Comparison of ENCODE assay signal across 7 cellular contexts in genomic region chr1:120723358-120723714, GRCh38. TPM values are rescaled to one million over a fixed set of nuclear protein-coding genes. Genes with fewer than 3 reads are reported as not detected.
DNase-seq lines count a peak whose midpoint lies in the region; ATAC-seq, FAIRE-seq and TF ChIP-seq lines count a peak whose summit lies in the region.
"Not testable (repeated sequence)": the region's sequence is repeated elsewhere in the genome, so short reads cannot be mapped to it uniquely, and the experiment has no call there.

No MANE protein-coding gene starts in this region.

- not testable (repeated sequence) for H3K36me3 ChIP-seq in GM23338 (ENCODE audit: insufficient read depth); PC-9 (ENCODE audit: low read depth); hepatocyte (replicated peaks; ENCODE audit: insufficient read depth, low read depth); pancreas

- CTCF ChIA-PET in PC-9 (lab: Charles Lee); activated CD8-positive, alpha-beta T cell treated with anti-CD3 and anti-CD28 coated beads for 36 hours (lab: Charles Lee): not testable (repeated sequence)

- H3K4me1 Mint-ChIP-seq in GM23338; activated CD8-positive, alpha-beta T cell treated with anti-CD3 and anti-CD28 coated beads for 36 hours (ENCODE audit: low read depth); central memory CD8-positive, alpha-beta T cell; naive B cell: not testable (repeated sequence)

- not testable (repeated sequence) for H3K4me1 ChIP-seq in GM23338 (ENCODE audit: insufficient read depth); PC-9 (replicated peaks; ENCODE audit: insufficient read depth); hepatocyte (ENCODE audit: insufficient read depth); pancreas

- H4K20me1 ChIP-seq in GM23338 (replicated peaks; ENCODE audit: insufficient read depth); PC-9 (ENCODE audit: insufficient read depth); hepatocyte (ENCODE audit: insufficient read depth, poor library complexity, severe bottlenecking): not testable (repeated sequence)

- not testable (repeated sequence) for BruUV-seq in PC-9 (replicated peaks; lab: Mats Ljungman, UMichigan)

- not testable (repeated sequence) for H3K9me3 ChIP-seq in PC-9 (ENCODE audit: insufficient read depth, low read depth); hepatocyte (ENCODE audit: low read depth); pancreas

- H3K4me3 ChIP-seq in GM23338 (0 out of 2 replicates have a peak overlapping the region, but pooled peaks have one; percentile 28), pancreas (peak overlapping the region in 1 of 4 donors; percentile 72)
- not testable (repeated sequence) for H3K4me3 ChIP-seq in PC-9, hepatocyte

- not testable (repeated sequence) for H3K36me3 Mint-ChIP-seq in GM23338 (ENCODE audit: low read depth); activated CD8-positive, alpha-beta T cell treated with anti-CD3 and anti-CD28 coated beads for 36 hours (ENCODE audit: low read depth); central memory CD8-positive, alpha-beta T cell (ENCODE audit: insufficient read depth); naive B cell

- intact Hi-C loops in PC-9 (cut with micrococcal nuclease; ENCODE audit: unreplicated experiment); activated CD8-positive, alpha-beta T cell treated with anti-CD3 and anti-CD28 coated beads for 36 hours (cut with micrococcal nuclease); pancreas (cut with DNase I): not testable (repeated sequence)

- not testable (repeated sequence) for H3K79me2 ChIP-seq in GM23338 (replicated peaks; ENCODE audit: insufficient read depth); PC-9 (ENCODE audit: low read depth); hepatocyte

- H3K9me2 ChIP-seq in GM23338 (ENCODE audit: insufficient read depth); PC-9 (ENCODE audit: insufficient read depth); hepatocyte (replicated peaks; ENCODE audit: insufficient read depth): not testable (repeated sequence)

- ATAC-seq in GM23338 = not testable (repeated sequence)
- peak; percentile 40 for ATAC-seq in activated CD8-positive, alpha-beta T cell treated with anti-CD3 and anti-CD28 coated beads for 36 hours
- ATAC-seq in central memory CD8-positive, alpha-beta T cell (replicated peaks; ENCODE audit: extremely low read depth, poor library complexity, severe bottlenecking) = peak; percentile 29
- ATAC-seq in naive B cell (ENCODE audit: low read depth in 2 of 2) (peak in 1 of 2 donors; percentile 40), pancreas (peak; percentile 66 to 84 (median 74))

- 0% methylated on average over 3 of the region's 12 CpGs for WGBS in hepatocyte (ENCODE audit: low lambda C conversion rate, missing lambda C conversion rate)
- 7 to 12% methylated on average over 4 to 6 of the region's 12 CpGs for WGBS in pancreas, 2 donors

- not testable (repeated sequence) for H2AFZ ChIP-seq in GM23338, PC-9
- peak overlapping the region; percentile 31 for H2AFZ ChIP-seq in hepatocyte

- not testable (repeated sequence) for H3K27ac ChIP-seq in GM23338 (ENCODE audit: low read depth); PC-9; hepatocyte; pancreas

- H3K27ac Mint-ChIP-seq in GM23338; activated CD8-positive, alpha-beta T cell treated with anti-CD3 and anti-CD28 coated beads for 36 hours; central memory CD8-positive, alpha-beta T cell (ENCODE audit: low read depth); naive B cell: not testable (repeated sequence)

- not testable (repeated sequence) for H3K4me2 ChIP-seq in GM23338
- peak overlapping the region; percentile 63 for H3K4me2 ChIP-seq in PC-9
- peak overlapping the region; percentile 68 for H3K4me2 ChIP-seq in hepatocyte

- not testable (repeated sequence) for H3F3A ChIP-seq in GM23338 (replicated peaks; ENCODE audit: low read depth); PC-9 (ENCODE audit: insufficient read depth, low read depth)

- H3K27me3 Mint-ChIP-seq in GM23338 (ENCODE audit: insufficient read depth, low read depth, poor library complexity); activated CD8-positive, alpha-beta T cell treated with anti-CD3 and anti-CD28 coated beads for 36 hours; central memory CD8-positive, alpha-beta T cell; naive B cell: not testable (repeated sequence)

- DNase-seq in GM23338 (ENCODE audit: low spot score); PC-9; activated CD8-positive, alpha-beta T cell treated with anti-CD3 and anti-CD28 coated beads for 36 hours; central memory CD8-positive, alpha-beta T cell (ENCODE audit: low spot score in 2 of 2); hepatocyte (ENCODE audit: low spot score); naive B cell; pancreas: not testable (repeated sequence)

- H3K4me3 Mint-ChIP-seq in GM23338; activated CD8-positive, alpha-beta T cell treated with anti-CD3 and anti-CD28 coated beads for 36 hours: not testable (repeated sequence)
- H3K4me3 Mint-ChIP-seq in central memory CD8-positive, alpha-beta T cell = peak overlapping the region; percentile 68
- H3K4me3 Mint-ChIP-seq in naive B cell = peak overlapping the region in 6 of 8 donors; percentile 57 to 85 (median 76)

- not testable (repeated sequence) for H3K27me3 ChIP-seq in GM23338 (ENCODE audit: insufficient read depth); PC-9 (ENCODE audit: insufficient read depth, low read depth); hepatocyte; pancreas

- TF ChIP-seq CTCF in GM23338 (conservative IDR thresholded peaks at IDR 0.05; ENCODE audit: low read depth in 2 of 2); PC-9 (conservative IDR thresholded peaks at IDR 0.05); activated CD8-positive, alpha-beta T cell treated with anti-CD3 and anti-CD28 coated beads for 36 hours (IDR thresholded peaks at IDR 0.05); hepatocyte (IDR thresholded peaks at IDR 0.05; ENCODE audit: poor library complexity); pancreas (IDR thresholded peaks at IDR 0.05): not testable (repeated sequence)

- FAIRE-seq in pancreas (lab: Jason Lieb, UNC) = not testable (repeated sequence)

- H3K9me3 Mint-ChIP-seq in GM23338; activated CD8-positive, alpha-beta T cell treated with anti-CD3 and anti-CD28 coated beads for 36 hours; central memory CD8-positive, alpha-beta T cell; naive B cell: not testable (repeated sequence)

- POLR2A ChIA-PET in PC-9 (lab: Charles Lee; ENCODE audit: unreplicated experiment); activated CD8-positive, alpha-beta T cell treated with anti-CD3 and anti-CD28 coated beads for 36 hours (lab: Charles Lee): not testable (repeated sequence)

RNA-seq across cellular contexts. Expression of gene NBPF26, which starts 0.4 kb away (rescaled TPM):
- 4.1 and 6.8 TPM in 2 replicates for total RNA-seq in GM23338 (2014; rRNA removed; shearing (Covaris generic))
- polyA plus RNA-seq in GM23338 (2016; fragmentation: Nextera tagmentation; extraction: Ambion mirVana) (1.8 and 2.0 TPM in 2 replicates), hepatocyte (8.0 and 8.9 TPM in 2 replicates), naive B cell (ENCODE audit: low read depth in 6 of 6) (10 to 100 TPM in 1 of 6 donors, 1 to 10 TPM in 5; 3.8 to 16.3 (median 5.6) TPM), pancreas (1 to 10 TPM; 4.7 to 9.8 TPM)
- total RNA-seq in PC-9 (2021) (28.2 and 28.4 TPM in 2 replicates), hepatocyte (13.4 and 17.6 TPM in 2 replicates), pancreas (10 to 100 TPM in 2 of 6 donors, 1 to 10 TPM in 4; 4.3 to 25.1 (median 9.2) TPM)
- 10 to 100 TPM; 18.7 to 20.7 TPM for total RNA-seq in activated CD8-positive, alpha-beta T cell treated with anti-CD3 and anti-CD28 coated beads for 36 hours
